ENCODE assay signal across 23 cellular contexts in the genomic region with DNA sequence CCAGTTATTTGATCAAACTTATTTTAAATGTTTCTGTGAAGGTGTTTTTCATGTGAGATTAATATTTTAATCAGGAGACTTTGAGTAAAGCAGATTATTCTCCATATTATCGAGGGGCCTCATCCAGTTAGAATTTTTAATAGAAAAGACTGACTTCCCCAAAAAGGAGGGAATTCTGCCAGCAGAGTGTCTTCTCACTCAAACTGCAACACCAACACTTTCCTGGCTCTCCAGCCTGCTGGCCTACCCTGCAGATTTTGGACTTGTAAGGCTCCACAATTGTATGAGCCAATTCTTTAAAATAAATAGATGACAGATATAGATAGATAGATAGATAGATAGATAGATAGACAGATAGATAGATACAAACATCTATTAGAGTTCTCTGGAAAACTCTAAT.
"Had no signal": no experiment of that assay in that cellular context is flagged by ENCODE, and none has a peak within 500 bp of the region (broad histone marks: within the 10 kb centered on the region; RNA-seq: fewer than 3 reads in every experiment).

No MANE protein-coding gene starts in this region.

- ATAC-seq: mucosa of descending colon; naive thymus-derived CD4-positive, alpha-beta T cell; natural killer cell treated with Interleukin-12 subunit alpha and Interleukin-12 subunit beta and Interleukin-15 and Interleukin-18, amount 100 ng/mL, for 72 hours; right cardiac atrium; stimulated activated naive B cell treated with anti-CD40 and anti-IgM and Interleukin-4, amounts not matched to agents 10 μg/mL and 1 μg/mL and 100 μg/mL, for 72 hours; stimulated activated naive CD8-positive, alpha-beta T cell treated with anti-CD3 and anti-CD28 coated beads, Interleukin-15, Interleukin-2, amounts not matched to agents 100 U/mL and 50 U/mL, for 24 hours had no signal

- DNase-seq: islet precursor cell; left ventricle myocardium inferior; mesendoderm; mucosa of descending colon; naive thymus-derived CD4-positive, alpha-beta T cell; ovary; retina; right cardiac atrium; stimulated activated CD4-positive, alpha-beta T cell treated with anti-CD3 and anti-CD28 coated beads, Interleukin-12 subunit alpha, Interleukin-12 subunit beta, amount 100 ng/mL, for 4 hours; stimulated activated CD4-positive, alpha-beta T cell treated with anti-CD3 and anti-CD28 coated beads, Interleukin-15, amount 100 ng/mL, for 24 hours; stimulated activated CD4-positive, alpha-beta T cell treated with anti-CD3 and anti-CD28 coated beads, Interleukin-2, amount 100 ng/mL, for 24 hours; stimulated activated CD4-positive, alpha-beta T cell treated with anti-CD3 and anti-CD28 coated beads, Interleukin-4, amount 100 ng/mL, for 1 hour; stimulated activated naive B cell treated with anti-CD40 and anti-IgM and Interleukin-4, amounts not matched to agents 10 μg/mL and 1 μg/mL and 100 μg/mL, for 72 hours; stimulated activated naive CD8-positive, alpha-beta T cell treated with anti-CD3 and anti-CD28 coated beads, Interleukin-15, Interleukin-2, amounts not matched to agents 100 U/mL and 50 U/mL, for 24 hours; stomach; testis; thyroid gland; transverse colon; upper lobe of left lung had no signal

- H3K27ac ChIP-seq: hepatocyte, left ventricle myocardium inferior, ovary, prostate gland, stomach, testis, thyroid gland, transverse colon, upper lobe of left lung, vagina had no signal
